13 cellular contexts compared by ENCODE assay signal in the genomic region with DNA sequence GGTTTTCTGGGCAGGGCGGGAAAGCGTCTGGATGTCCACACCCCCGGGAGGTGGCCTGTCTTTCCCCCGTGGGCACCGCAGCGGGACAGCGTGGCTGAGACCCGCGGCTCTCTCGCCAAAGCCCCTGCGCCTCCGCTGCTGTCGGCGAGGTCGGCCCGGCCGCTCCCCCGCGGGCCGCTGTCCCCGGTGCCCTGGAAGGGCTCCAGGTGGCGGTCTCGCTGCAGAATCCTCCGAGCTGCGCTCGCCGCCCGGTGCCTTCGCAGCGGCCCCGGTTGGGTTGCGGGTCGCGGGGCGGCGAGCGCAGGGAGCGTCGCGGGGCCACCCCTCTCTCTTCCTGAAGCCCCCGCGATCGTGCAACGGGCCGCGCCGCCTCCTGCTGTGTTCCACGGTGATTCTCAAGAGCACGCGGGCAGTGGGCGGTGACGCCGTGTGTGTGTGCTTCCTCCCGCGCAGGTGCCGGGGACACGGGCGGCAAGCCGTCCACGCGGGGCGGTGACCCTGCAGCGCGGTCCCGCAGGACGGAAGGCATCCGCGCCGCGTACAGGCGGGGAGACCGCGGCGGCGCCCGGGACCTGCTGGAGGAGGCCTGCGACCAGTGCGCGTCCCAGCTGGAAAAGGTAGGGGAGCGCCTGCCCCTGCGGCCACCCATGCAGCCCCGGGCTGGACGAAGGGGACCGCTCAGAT. TPM values are rescaled to one million over a fixed set of nuclear protein-coding genes. Genes with fewer than 3 reads are reported as not detected.
DNase-seq lines count a peak whose midpoint lies in the region; ATAC-seq, FAIRE-seq and TF ChIP-seq lines count a peak whose summit lies in the region.
"Had no signal": no experiment of that assay in that cellular context is flagged by ENCODE, and none has a peak within 500 bp of the region (broad histone marks: within the 10 kb centered on the region; RNA-seq: fewer than 3 reads in every experiment).

No MANE protein-coding gene starts in this region.

- H3K27me3 Mint-ChIP-seq in activated naive CD8-positive, alpha-beta T cell treated with anti-CD3 and anti-CD28 coated beads, Interleukin-2, amount 10 ng/mL, durations not matched to agents 7 days and 5 days = peaks cover 71% of the 10 kb centered on the region

- H4K20me1 ChIP-seq in osteoblast (ENCODE audit: insufficient read depth, low read length) = no peaks in the 10 kb centered on the region

- no peaks in the 10 kb centered on the region for H3K4me1 Mint-ChIP-seq in activated naive CD8-positive, alpha-beta T cell treated with anti-CD3 and anti-CD28 coated beads, Interleukin-2, amount 10 ng/mL, durations not matched to agents 7 days and 5 days

- H3K9ac ChIP-seq in ES-I3 (ENCODE audit: low read depth, low read length) = peak overlapping the region; percentile 56; the same call in 1 of the 2 replicates

- H3K79me2 ChIP-seq in osteoblast (ENCODE audit: insufficient read depth, low read length) = no peaks in the 10 kb centered on the region

- TF ChIP-seq CTCF in osteoblast (IDR thresholded peaks at IDR 0.05; ENCODE audit: extremely low read depth, low read depth, low read length) = no peak

- no peaks in the 10 kb centered on the region for H3K9me3 ChIP-seq in ES-I3 (ENCODE audit: control insufficient read depth, insufficient read depth, low read length)
- H3K9me3 ChIP-seq in osteoblast (ENCODE audit: low read depth, low read length) = no peaks in the 10 kb centered on the region

- H3K27me3 ChIP-seq in osteoblast (ENCODE audit: insufficient read depth, low read length) = no peaks in the 10 kb centered on the region

- H3K9me3 Mint-ChIP-seq in activated naive CD8-positive, alpha-beta T cell treated with anti-CD3 and anti-CD28 coated beads, Interleukin-2, amount 10 ng/mL, durations not matched to agents 7 days and 5 days = no peaks in the 10 kb centered on the region

- no peak overlapping the region for H2AFZ ChIP-seq in osteoblast (ENCODE audit: low read length)

- no peak overlapping the region for H3K4me3 Mint-ChIP-seq in activated naive CD8-positive, alpha-beta T cell treated with anti-CD3 and anti-CD28 coated beads, Interleukin-2, amount 10 ng/mL, durations not matched to agents 7 days and 5 days

- DNase-seq in activated naive CD8-positive, alpha-beta T cell treated with anti-CD3 and anti-CD28 coated beads, Interleukin-2, amount 10 ng/mL, durations not matched to agents 7 days and 5 days = no peak
- DNase-seq in frontal cortex (ENCODE audit: low spot score in 2 of 2) (peak; percentile 21 to 36), osteoblast (ENCODE audit: insufficient read length, low spot score, missing footprints) (peak; percentile 82), HUDEP-2 (lab: John Stamatoyannopoulos, UW; ENCODE audit: unreplicated experiment in 76 of 76) (no peak), DMS79 treated with DMSO at 0.1 percent for 48 hours (lab: John Stamatoyannopoulos, UW) (no peak), amniotic stem cell (lab: John Stamatoyannopoulos, UW) (no peak)
- DNase-seq: activated CD8-positive, alpha-beta memory T cell treated with anti-CD3 and anti-CD28 coated beads, Interleukin-2, amount 50 U/mL, for 48 hours; effector CD8-positive, alpha-beta T cell; NCI-H1694 had no signal

- peak; percentile 26 for ATAC-seq in activated naive CD8-positive, alpha-beta T cell treated with anti-CD3 and anti-CD28 coated beads, Interleukin-2, amount 10 ng/mL, durations not matched to agents 7 days and 5 days (ENCODE audit: low read depth)
- ATAC-seq in HG03378 (IDR thresholded peaks at IDR 0.05; ENCODE audit: unreplicated experiment) = no peak

- no peaks in the 10 kb centered on the region for H3K36me3 Mint-ChIP-seq in activated naive CD8-positive, alpha-beta T cell treated with anti-CD3 and anti-CD28 coated beads, Interleukin-2, amount 10 ng/mL, durations not matched to agents 7 days and 5 days

- H3K36me3 ChIP-seq in ES-I3 (ENCODE audit: insufficient read depth, low read length) (no peaks in the 10 kb centered on the region), osteoblast (ENCODE audit: insufficient read depth, low read length) (peaks cover 6% of the 10 kb centered on the region)
- H3K36me3 ChIP-seq: HAP-1 had no signal

- H3K27ac Mint-ChIP-seq in activated naive CD8-positive, alpha-beta T cell treated with anti-CD3 and anti-CD28 coated beads, Interleukin-2, amount 10 ng/mL, durations not matched to agents 7 days and 5 days = no peak overlapping the region

- no peak for FAIRE-seq in frontal cortex (lab: Jason Lieb, UNC)

- POLR2A ChIA-PET in activated naive CD8-positive, alpha-beta T cell treated with anti-CD3 and anti-CD28 coated beads, Interleukin-2, amount 10 ng/mL, durations not matched to agents 7 days and 5 days (lab: Charles Lee) = no interaction called here

- peak overlapping the region; percentile 49 for H3K4me3 ChIP-seq in osteoblast (ENCODE audit: insufficient read depth, low read length)
- H3K4me3 ChIP-seq: HAP-1, SK-N-MC had no signal

- H3K4me1 ChIP-seq in ES-I3 (ENCODE audit: insufficient read depth, low read length) = peaks cover 3% of the 10 kb centered on the region; the same call in 1 of the 2 replicates
- peaks cover 11% of the 10 kb centered on the region for H3K4me1 ChIP-seq in osteoblast (ENCODE audit: insufficient read depth, low read length)
- H3K4me1 ChIP-seq: HAP-1 had no signal

- peak overlapping the region; percentile 48 for H3K4me2 ChIP-seq in osteoblast (ENCODE audit: insufficient read depth, low read length)

- no peak overlapping the region for H3K27ac ChIP-seq in osteoblast (ENCODE audit: low read depth, low read length)
- H3K27ac ChIP-seq: SK-N-MC had no signal

RNA-seq across cellular contexts. Expression of a gene that starts 54.3 kb away (rescaled TPM):
- total RNA-seq in activated naive CD8-positive, alpha-beta T cell treated with anti-CD3 and anti-CD28 coated beads, Interleukin-2, amount 10 ng/mL, durations not matched to agents 7 days and 5 days = under 1 TPM; 0.48 to 0.97 TPM
- total RNA-seq in frontal cortex (0.82 TPM), osteoblast (14.1 and 15.2 TPM in 2 replicates)

Comparison
In these comparisons a context has a peak if more than half of its experiments do, and no peak if none do; other contexts are left out.
1. DNase-seq: peak in frontal cortex (2 of 2) and osteoblast (single experiment); none in activated naive CD8-positive, alpha-beta T cell treated with anti-CD3 and anti-CD28 coated beads, Interleukin-2, amount 10 ng/mL, durations not matched to agents 7 days and 5 days (single experiment), HUDEP-2 (0 of 76), DMS79 treated with DMSO at 0.1 percent for 48 hours (single experiment) and amniotic stem cell (single experiment).